In genomic region chr3:67790043-67790442, GRCh38 we compare ENCODE assay signal across 7 cellular contexts.
DNase-seq lines count a peak whose midpoint lies in the region; ATAC-seq, FAIRE-seq and TF ChIP-seq lines count a peak whose summit lies in the region.

No MANE protein-coding gene starts in this region.

- H3K23me2 ChIP-seq in H9 (ENCODE audit: insufficient read length, low read depth, low read length, poor library complexity, severe bottlenecking), result no peaks in the 10 kb centered on the region
- H3K23me2 ChIP-seq in H1 (ENCODE audit: low read depth, low read length), result no peaks in the 10 kb centered on the region

- H3K4ac ChIP-seq in H9 (ENCODE audit: low read depth, low read length), result no peak overlapping the region
- no peak overlapping the region for H3K4ac ChIP-seq in H1 (replicated peaks; ENCODE audit: insufficient read length, low read depth, low read length)

- CTCF ChIA-PET in activated CD4-positive, alpha-beta T cell treated with anti-CD3 and anti-CD28 coated beads, Interleukin-2, amount 10 ng/mL, durations not matched to agents 7 days and 5 days (lab: Charles Lee), result interaction anchor here (1.0 to 2.2 kb wide), 3 partner anchors 18 to 676 kb away, joined by 3 to 5 read pairs (median 3); no protein-coding TSS in a partner anchor
- CTCF ChIA-PET in H1 (lab: Charles Lee; ENCODE audit: partially characterized antibody), result interaction anchor here (0.5 to 3.3 kb wide), 46 partner anchors 8 to 1088 kb away, joined by 3 to 66 read pairs (median 4); no protein-coding TSS in a partner anchor

- H3K27ac ChIP-seq in H9 (ENCODE audit: insufficient read length, low read depth, low read length), result no peak overlapping the region
- no peak overlapping the region for H3K27ac ChIP-seq in MM.1S (ENCODE audit: low read length)
- H3K27ac ChIP-seq in H1 (ENCODE audit: low read depth, low read length), result no peak overlapping the region
- H3K27ac ChIP-seq in thyroid gland, result no peak overlapping the region

- peaks cover 8% of the 10 kb centered on the region in 2 experiments for H3K4me1 Mint-ChIP-seq in H9
- peaks cover 13% of the 10 kb centered on the region for H3K4me1 Mint-ChIP-seq in activated CD4-positive, alpha-beta T cell treated with anti-CD3 and anti-CD28 coated beads, Interleukin-2, amount 10 ng/mL, durations not matched to agents 7 days and 5 days
- peaks cover 7% of the 10 kb centered on the region in 2 donors for H3K4me1 Mint-ChIP-seq in natural killer cell treated with Interleukin-12 subunit alpha and Interleukin-12 subunit beta and Interleukin-15 and Interleukin-18, amount 100 ng/mL, for 72 hours (ENCODE audit: low read depth in 2 of 2)

- no peaks in the 10 kb centered on the region for H3K9me2 ChIP-seq in MM.1S (replicated peaks; ENCODE audit: insufficient read depth, low read length)

- H3K4me3 ChIP-seq in MM.1S (ENCODE audit: low read length) (no peak overlapping the region), H1 (ENCODE audit: extremely low read depth in 1 of 4, insufficient read depth in 2 of 4, low read depth in 3 of 4, low read length in 4 of 4) (no peak overlapping the region), thyroid gland (replicated peaks in 1 of 3) (no peak overlapping the region)

- intact Hi-C loops in thyroid gland (cut with DNase I), result no loop called here

- no peak overlapping the region for H3K56ac ChIP-seq in H9 (ENCODE audit: insufficient read length, low read depth, low read length)
- H3K56ac ChIP-seq in H1 (replicated peaks; ENCODE audit: insufficient read length, low read depth, low read length), result no peak overlapping the region

- no peak overlapping the region for H3K14ac ChIP-seq in H9 (ENCODE audit: insufficient read depth, low read length)
- H3K14ac ChIP-seq in H1 (ENCODE audit: insufficient read length), result no peak overlapping the region

- POLR2A ChIA-PET in activated CD4-positive, alpha-beta T cell treated with anti-CD3 and anti-CD28 coated beads, Interleukin-2, amount 10 ng/mL, durations not matched to agents 7 days and 5 days (lab: Charles Lee), result no interaction called here
- POLR2A ChIA-PET in H1 (lab: Charles Lee; ENCODE audit: partially characterized antibody), result no interaction called here

- H4K20me1 ChIP-seq in H9 (ENCODE audit: control insufficient read depth, insufficient read depth, insufficient read length) (no peaks in the 10 kb centered on the region), MM.1S (ENCODE audit: insufficient read depth, low read length) (no peaks in the 10 kb centered on the region), H1 (replicated peaks in 1 of 2; ENCODE audit: control insufficient read depth in 1 of 2, insufficient read depth in 2 of 2, low read length in 2 of 2) (no peaks in the 10 kb centered on the region)

- H3K4me3 Mint-ChIP-seq in H9, result no peak overlapping the region
- no peak overlapping the region for H3K4me3 Mint-ChIP-seq in activated CD4-positive, alpha-beta T cell treated with anti-CD3 and anti-CD28 coated beads, Interleukin-2, amount 10 ng/mL, durations not matched to agents 7 days and 5 days
- H3K4me3 Mint-ChIP-seq in natural killer cell treated with Interleukin-12 subunit alpha and Interleukin-12 subunit beta and Interleukin-15 and Interleukin-18, amount 100 ng/mL, for 72 hours, result no peak overlapping the region

- H3K4me2 ChIP-seq in H9 (ENCODE audit: insufficient read depth, insufficient read length, low read length), result no peak overlapping the region
- H3K4me2 ChIP-seq in MM.1S (ENCODE audit: low read depth, low read length), result no peak overlapping the region
- no peak overlapping the region for H3K4me2 ChIP-seq in H1 (ENCODE audit: insufficient read depth in 1 of 2, low read depth in 2 of 2, low read length in 2 of 2)

- H2AK5ac ChIP-seq in H9 (ENCODE audit: insufficient read length, low read length) (no peak overlapping the region), H1 (ENCODE audit: low read depth, low read length) (no peak overlapping the region)

- H3K27me3 Mint-ChIP-seq in H9 (ENCODE audit: low read depth), result no peaks in the 10 kb centered on the region
- H3K27me3 Mint-ChIP-seq in activated CD4-positive, alpha-beta T cell treated with anti-CD3 and anti-CD28 coated beads, Interleukin-2, amount 10 ng/mL, durations not matched to agents 7 days and 5 days, result no peaks in the 10 kb centered on the region
- H3K27me3 Mint-ChIP-seq in natural killer cell treated with Interleukin-12 subunit alpha and Interleukin-12 subunit beta and Interleukin-15 and Interleukin-18, amount 100 ng/mL, for 72 hours, result peaks cover 26 to 34% of the 10 kb centered on the region in 2 donors

- H3K36me3 ChIP-seq in MM.1S (replicated peaks; ENCODE audit: insufficient read depth, low read length) (no peaks in the 10 kb centered on the region), H1 (ENCODE audit: control insufficient read depth in 2 of 4, insufficient read depth in 4 of 4, low read length in 3 of 4) (no peaks in the 10 kb centered on the region), thyroid gland (no peaks in the 10 kb centered on the region)

- H2BK5ac ChIP-seq in H9 (ENCODE audit: insufficient read length, low read length), result no peak overlapping the region
- H2BK5ac ChIP-seq in H1 (ENCODE audit: low read depth, low read length), result no peak overlapping the region

- no peak overlapping the region for H2BK15ac ChIP-seq in H9 (ENCODE audit: low read depth, low read length)
- no peak overlapping the region for H2BK15ac ChIP-seq in H1 (ENCODE audit: low read length)

- FAIRE-seq in H1 (lab: Jason Lieb, UNC), result peak; percentile 91

- H4K91ac ChIP-seq in H9 (ENCODE audit: insufficient read length, low read depth, low read length) (no peak overlapping the region), H1 (replicated peaks; ENCODE audit: insufficient read length, low read length) (no peak overlapping the region)

- peaks cover 6 to 9% of the 10 kb centered on the region in 2 experiments for H3K9me3 Mint-ChIP-seq in H9
- H3K9me3 Mint-ChIP-seq in activated CD4-positive, alpha-beta T cell treated with anti-CD3 and anti-CD28 coated beads, Interleukin-2, amount 10 ng/mL, durations not matched to agents 7 days and 5 days, result peaks cover 17% of the 10 kb centered on the region
- peaks cover 2% of the 10 kb centered on the region for H3K9me3 Mint-ChIP-seq in natural killer cell treated with Interleukin-12 subunit alpha and Interleukin-12 subunit beta and Interleukin-15 and Interleukin-18, amount 100 ng/mL, for 72 hours

- H3K18ac ChIP-seq in H9 (ENCODE audit: insufficient read length, low read depth, low read length) (no peak overlapping the region), H1 (ENCODE audit: extremely low read depth, low read length) (no peak overlapping the region)

- peak; percentile 75 for DNase-seq in H9
- peak; percentile 41 for DNase-seq in MM.1S
- peak; percentile 63 for DNase-seq in activated CD4-positive, alpha-beta T cell treated with anti-CD3 and anti-CD28 coated beads, Interleukin-2, amount 10 ng/mL, durations not matched to agents 7 days and 5 days
- DNase-seq in H1 (ENCODE audit: low read depth in 1 of 2, low spot score in 2 of 2), result peak; percentile 53 to 90
- DNase-seq in natural killer cell treated with Interleukin-12 subunit alpha and Interleukin-12 subunit beta and Interleukin-15 and Interleukin-18, amount 100 ng/mL, for 72 hours (ENCODE audit: low spot score), result peak; percentile 67
- peak; percentile 18 to 50 for DNase-seq in thyroid gland

- peak; percentile 85 for TF ChIP-seq CTCF in GM12873 (IDR thresholded peaks at IDR 0.05; ENCODE audit: insufficient read depth, low read depth, low read length, missing control alignments)
- peak; percentile 84 for TF ChIP-seq CTCF in H9 (conservative IDR thresholded peaks at IDR 0.05)
- peak; percentile 72 for TF ChIP-seq CTCF in MM.1S (IDR thresholded peaks at IDR 0.05; ENCODE audit: low read length)
- peak; percentile 52 to 87 (median 86) for TF ChIP-seq CTCF in H1 (IDR thresholded peaks at IDR 0.05; ENCODE audit: control extremely low read depth in 1 of 3, insufficient read depth in 1 of 3, low read depth in 1 of 3, low read length in 3 of 3)
- peak in 4 of 6 experiments; percentile 36 to 61 (median 56) for TF ChIP-seq CTCF in thyroid gland (IDR thresholded peaks at IDR 0.05)

- H3K9ac ChIP-seq in H9 (ENCODE audit: extremely low read depth, insufficient read length, low read length) (no peak overlapping the region), MM.1S (ENCODE audit: low read length) (no peak overlapping the region), H1 (replicated peaks in 1 of 4; ENCODE audit: extremely low read depth in 1 of 4, low read depth in 3 of 4, low read length in 3 of 4) (no peak overlapping the region)

- peak; percentile 80 to 81 for ATAC-seq in natural killer cell treated with Interleukin-12 subunit alpha and Interleukin-12 subunit beta and Interleukin-15 and Interleukin-18, amount 100 ng/mL, for 72 hours

- H2BK120ac ChIP-seq in H9 (ENCODE audit: low read depth, low read length, poor library complexity, severe bottlenecking), result no peak overlapping the region
- no peak overlapping the region for H2BK120ac ChIP-seq in H1 (replicated peaks; ENCODE audit: low read depth, low read length)

- no peak overlapping the region for H3T11ph ChIP-seq in H9 (ENCODE audit: low read length)

- H3K27ac Mint-ChIP-seq in H9, result no peak overlapping the region
- H3K27ac Mint-ChIP-seq in activated CD4-positive, alpha-beta T cell treated with anti-CD3 and anti-CD28 coated beads, Interleukin-2, amount 10 ng/mL, durations not matched to agents 7 days and 5 days, result peak overlapping the region; percentile 4
- no peak overlapping the region for H3K27ac Mint-ChIP-seq in natural killer cell treated with Interleukin-12 subunit alpha and Interleukin-12 subunit beta and Interleukin-15 and Interleukin-18, amount 100 ng/mL, for 72 hours

- peaks cover 2 to 8% (median 2%) of the 10 kb centered on the region in 3 experiments; a peak in 4 of 7 replicates for H3K36me3 Mint-ChIP-seq in H9 (ENCODE audit: insufficient read depth in 1 of 3, low read depth in 3 of 3)
- peaks cover 3% of the 10 kb centered on the region for H3K36me3 Mint-ChIP-seq in activated CD4-positive, alpha-beta T cell treated with anti-CD3 and anti-CD28 coated beads, Interleukin-2, amount 10 ng/mL, durations not matched to agents 7 days and 5 days (ENCODE audit: low read depth)
- H3K36me3 Mint-ChIP-seq in natural killer cell treated with Interleukin-12 subunit alpha and Interleukin-12 subunit beta and Interleukin-15 and Interleukin-18, amount 100 ng/mL, for 72 hours, result peaks cover 13% of the 10 kb centered on the region

- H2BK20ac ChIP-seq in H9 (ENCODE audit: low read depth, low read length, poor library complexity, severe bottlenecking) (no peak overlapping the region), H1 (ENCODE audit: low read length) (no peak overlapping the region)

- H4K5ac ChIP-seq in H9 (ENCODE audit: insufficient read length, low read depth, low read length), result no peak overlapping the region
- H4K5ac ChIP-seq in H1 (ENCODE audit: insufficient read length, low read depth, low read length), result no peak overlapping the region

- peak; percentile 95 for TF ChIP-seq RAD21 in H1 (IDR thresholded peaks at IDR 0.05 in 1 of 2, conservative IDR thresholded peaks at IDR 0.05 in 1 of 2; ENCODE audit: low read depth in 2 of 2, low read length in 2 of 2)

- H3K79me1 ChIP-seq in H9 (ENCODE audit: insufficient read depth, low read depth, low read length, poor library complexity, severe bottlenecking) (no peaks in the 10 kb centered on the region), H1 (ENCODE audit: low read depth, low read length) (no peaks in the 10 kb centered on the region)

- WGBS in H9 (ENCODE audit: extremely low coverage, insufficient read length, low lambda C conversion rate), result no CpG with 5 or more reads among the region's 2 CpGs
- 38% methylated on average over 2 of the region's 2 CpGs; no CpG with 5 or more reads in 1 of the 2 experiments for WGBS in H1 (ENCODE audit: extremely low coverage in 1 of 2, insufficient coverage in 1 of 2, insufficient read length in 1 of 2, insufficient replicate concordance in 2 of 2, low coverage in 1 of 2, low lambda C conversion rate in 2 of 2, missing lambda C conversion rate in 1 of 2), 2 experiments
- 35 to 40% methylated on average over 2 of the region's 2 CpGs for WGBS in thyroid gland, 2 donors

- H3K79me2 ChIP-seq in H9 (ENCODE audit: insufficient read depth, low read length), result no peaks in the 10 kb centered on the region
- H3K79me2 ChIP-seq in MM.1S (ENCODE audit: low read length), result no peaks in the 10 kb centered on the region
- H3K79me2 ChIP-seq in H1 (ENCODE audit: control insufficient read depth in 1 of 2, insufficient read depth in 2 of 2, low read length in 2 of 2), result no peaks in the 10 kb centered on the region

- TF ChIP-seq POLR2A in H1 (IDR thresholded peaks at IDR 0.05; ENCODE audit: control extremely low read depth in 1 of 2, low read depth in 2 of 2, low read length in 2 of 2) (no peak), thyroid gland (IDR thresholded peaks at IDR 0.05) (no peak)

- TF ChIP-seq EP300 in H1 (IDR thresholded peaks at IDR 0.05; ENCODE audit: borderline replicate concordance in 1 of 2, low read depth in 2 of 2, low read length in 2 of 2), result no peak

- H2AFZ ChIP-seq in H9 (ENCODE audit: low read length), result no peak overlapping the region
- H2AFZ ChIP-seq in MM.1S (ENCODE audit: low read length), result no peak overlapping the region
- H2AFZ ChIP-seq in H1 (ENCODE audit: low read length), result no peak overlapping the region

- H3K4me1 ChIP-seq in H9 (ENCODE audit: insufficient read depth, low read length), result no peaks in the 10 kb centered on the region
- H3K4me1 ChIP-seq in MM.1S (ENCODE audit: low read length), result no peaks in the 10 kb centered on the region
- H3K4me1 ChIP-seq in H1 (replicated peaks in 1 of 4; ENCODE audit: control insufficient read depth in 3 of 4, insufficient read depth in 4 of 4, low read length in 3 of 4), result no peaks in the 10 kb centered on the region
- no peaks in the 10 kb centered on the region for H3K4me1 ChIP-seq in thyroid gland

- no peak overlapping the region for H2BK12ac ChIP-seq in H9 (ENCODE audit: insufficient read length, low read depth, low read length)
- H2BK12ac ChIP-seq in H1 (ENCODE audit: low read depth, low read length), result no peak overlapping the region

- H4K8ac ChIP-seq in H9 (replicated peaks; ENCODE audit: insufficient read length, low read depth, low read length) (no peak overlapping the region), H1 (ENCODE audit: extremely low read depth, insufficient read depth, low read length) (no peak overlapping the region)

- H3K23ac ChIP-seq in H9 (ENCODE audit: insufficient read length, low read depth, low read length) (no peak overlapping the region), H1 (ENCODE audit: insufficient read length) (no peak overlapping the region)

- H3K27me3 ChIP-seq in H9 (ENCODE audit: insufficient read depth, low read length) (no peaks in the 10 kb centered on the region), MM.1S (replicated peaks; ENCODE audit: insufficient read depth, low read length) (no peaks in the 10 kb centered on the region), H1 (replicated peaks in 1 of 4; ENCODE audit: control insufficient read depth in 3 of 4, extremely low read depth in 1 of 4, insufficient read depth in 3 of 4, low read length in 3 of 4) (no peaks in the 10 kb centered on the region), thyroid gland (no peaks in the 10 kb centered on the region)

- H3F3A ChIP-seq in MM.1S (ENCODE audit: insufficient read depth, low read length), result no peaks in the 10 kb centered on the region

- H3K9me3 ChIP-seq in H9 (ENCODE audit: control insufficient read depth, low read depth, low read length), result no peaks in the 10 kb centered on the region
- H3K9me3 ChIP-seq in MM.1S (replicated peaks; ENCODE audit: insufficient read depth, low read length), result no peaks in the 10 kb centered on the region
- 0 out of 4 replicates have a peak, but pooled peaks cover 0 to under 1% of the 10 kb centered on the region in 2 experiments for H3K9me3 ChIP-seq in H1 (ENCODE audit: insufficient read depth in 2 of 2, low read depth in 1 of 2, low read length in 1 of 2)
- H3K9me3 ChIP-seq in thyroid gland, result no peaks in the 10 kb centered on the region
